In genomic region chr3:179450901-179451334, GRCh38 we compare ENCODE assay signal across 8 cellular contexts. TPM values are rescaled to one million over a fixed set of nuclear protein-coding genes. Genes with fewer than 3 reads are reported as not detected.
DNase-seq lines count a peak whose midpoint lies in the region; ATAC-seq and TF ChIP-seq lines count a peak whose summit lies in the region.

No MANE protein-coding gene starts in this region.

- under 1% methylated on average over 57 of the region's 57 CpGs for WGBS in right cardiac atrium

- peak; percentile 29 for ATAC-seq in GM21717 (IDR thresholded peaks at IDR 0.05; ENCODE audit: unreplicated experiment)
- peak; percentile 63 for ATAC-seq in activated naive CD8-positive, alpha-beta T cell treated with anti-CD3 and anti-CD28 coated beads, Interleukin-2, amount 50 U/mL, for 24 hours
- ATAC-seq in right cardiac atrium: peak; percentile 79 to 82

- TF ChIP-seq CTCF in GM12864 (IDR thresholded peaks at IDR 0.05; ENCODE audit: low read depth, low read length, missing control alignments): no peak

- H3K4me3 Mint-ChIP-seq in activated naive CD8-positive, alpha-beta T cell treated with anti-CD3 and anti-CD28 coated beads, Interleukin-2, amount 50 U/mL, for 24 hours: peak overlapping the region; percentile 81

- H3K9me3 ChIP-seq in right cardiac atrium (ENCODE audit: control insufficient read depth, low read length): no peaks in the 10 kb centered on the region

- H3K27ac Mint-ChIP-seq in activated naive CD8-positive, alpha-beta T cell treated with anti-CD3 and anti-CD28 coated beads, Interleukin-2, amount 50 U/mL, for 24 hours: peak overlapping the region; percentile 24

- H3K4me1 Mint-ChIP-seq in activated naive CD8-positive, alpha-beta T cell treated with anti-CD3 and anti-CD28 coated beads, Interleukin-2, amount 50 U/mL, for 24 hours: peaks cover 25% of the 10 kb centered on the region

- H3K4me3 ChIP-seq in GM12864 (ENCODE audit: low read depth, low read length): peak overlapping the region; percentile 58
- peak overlapping the region; percentile 34 for H3K4me3 ChIP-seq in Jurkat, Clone E6-1 (ENCODE audit: low read length)
- H3K4me3 ChIP-seq in right cardiac atrium (ENCODE audit: low read length): peak overlapping the region; percentile 86

- DNase-seq in GM12864 (ENCODE audit: low read depth): no peak
- no peak for DNase-seq in Jurkat, Clone E6-1 (ENCODE audit: low read depth, low spot score)
- DNase-seq in activated naive CD8-positive, alpha-beta T cell treated with anti-CD3 and anti-CD28 coated beads, Interleukin-2, amount 50 U/mL, for 24 hours: no peak
- peak in 1 of 3 donors; percentile 85 for DNase-seq in right cardiac atrium
- DNase-seq in retina: peak; percentile 68
- no peak for DNase-seq in GDM1 (lab: John Stamatoyannopoulos, UW)
- no peak for DNase-seq in GM19240 (ENCODE audit: insufficient read length, low spot score)

- H3K4me1 ChIP-seq in right cardiac atrium (ENCODE audit: control insufficient read depth, insufficient read depth, low read length): peaks cover 7% of the 10 kb centered on the region

- H3K36me3 Mint-ChIP-seq in activated naive CD8-positive, alpha-beta T cell treated with anti-CD3 and anti-CD28 coated beads, Interleukin-2, amount 50 U/mL, for 24 hours (ENCODE audit: low read depth): no peaks in the 10 kb centered on the region

- no peaks in the 10 kb centered on the region for H3K27me3 ChIP-seq in right cardiac atrium (ENCODE audit: control insufficient read depth, insufficient read depth)

- peak overlapping the region; percentile 95 for H3K27ac ChIP-seq in right cardiac atrium (ENCODE audit: low read length)

- intact Hi-C loops in right cardiac atrium (cut with DNase I): no loop called here

- H3K9me3 Mint-ChIP-seq in activated naive CD8-positive, alpha-beta T cell treated with anti-CD3 and anti-CD28 coated beads, Interleukin-2, amount 50 U/mL, for 24 hours: no peaks in the 10 kb centered on the region

- peaks cover 67% of the 10 kb centered on the region for H3K27me3 Mint-ChIP-seq in activated naive CD8-positive, alpha-beta T cell treated with anti-CD3 and anti-CD28 coated beads, Interleukin-2, amount 50 U/mL, for 24 hours

RNA-seq across cellular contexts. Expression of gene GNB4, which starts 0.4 kb away (rescaled TPM):
- 21.8 TPM for polyA plus RNA-seq in Jurkat, Clone E6-1 (2012; ENCODE audit: insufficient read depth, insufficient read length)
- 10 to 100 TPM; 14.8 to 67.3 (median 17.3) TPM for total RNA-seq in right cardiac atrium
- 10.5 TPM for polyA plus RNA-seq in right cardiac atrium

Comparison
In these comparisons a context has a peak if more than half of its experiments do, and no peak if none do; other contexts are left out.
1. H3K4me3 ChIP-seq: peak in every context shown above with its lines; median percentile 86 in right cardiac atrium; 58 in GM12864; 34 in Jurkat, Clone E6-1.
2. ATAC-seq: peak in every context shown above with its lines; median percentile 80 in right cardiac atrium; 63 in activated naive CD8-positive, alpha-beta T cell treated with anti-CD3 and anti-CD28 coated beads, Interleukin-2, amount 50 U/mL, for 24 hours; 29 in GM21717.